In genomic region chr22:41300661-41301060, GRCh38 we compare ENCODE assay signal across 8 cellular contexts. TPM values are rescaled to one million over a fixed set of nuclear protein-coding genes. Genes with fewer than 3 reads are reported as not detected.
DNase-seq lines count a peak whose midpoint lies in the region; ATAC-seq and TF ChIP-seq lines count a peak whose summit lies in the region.

No MANE protein-coding gene starts in this region.

- H3K36me3 Mint-ChIP-seq in T-helper 17 cell (ENCODE audit: low read depth), result no peaks in the 10 kb centered on the region

- H3K27ac Mint-ChIP-seq in T-helper 17 cell, result peak overlapping the region; percentile 93

- DNase-seq in T-helper 17 cell (no peak), fibroblast of villous mesenchyme (ENCODE audit: low read depth) (no peak), skeletal muscle cell (ENCODE audit: low read depth) (no peak), GM10266 (ENCODE audit: extremely low spot score) (no peak)
- no peak for DNase-seq in activated CD8-positive, alpha-beta memory T cell treated with anti-CD3 and anti-CD28 coated beads, Interleukin-2, amount 50 U/mL, for 4 hours

- TF ChIP-seq CTCF in fibroblast of villous mesenchyme (IDR thresholded peaks at IDR 0.05; ENCODE audit: insufficient read depth, low read depth, low read length), result no peak
- TF ChIP-seq CTCF in GM10266 (IDR thresholded peaks at IDR 0.05; ENCODE audit: control insufficient read depth, insufficient read depth, low read depth, missing control alignments), result no peak

- peak overlapping the region; percentile 89 for H3K4me3 Mint-ChIP-seq in T-helper 17 cell

- no peaks in the 10 kb centered on the region for H3K9me3 ChIP-seq in T-helper 17 cell (ENCODE audit: control insufficient read depth, low read length, poor library complexity, severe bottlenecking)

- H3K27me3 Mint-ChIP-seq in T-helper 17 cell, result no peaks in the 10 kb centered on the region

- ATAC-seq in GM19467 (IDR thresholded peaks at IDR 0.05; ENCODE audit: unreplicated experiment) (peak; percentile 5), T-helper 17 cell (no peak), GM18873 (IDR thresholded peaks at IDR 0.05; ENCODE audit: low FRiP score, unreplicated experiment) (no peak), GM19023 (IDR thresholded peaks at IDR 0.05; ENCODE audit: unreplicated experiment) (no peak)

- peaks cover 23% of the 10 kb centered on the region for H3K4me1 Mint-ChIP-seq in T-helper 17 cell

- H3K4me3 ChIP-seq in fibroblast of villous mesenchyme (ENCODE audit: low read depth, low read length), result peak overlapping the region; percentile 93
- H3K4me3 ChIP-seq in skeletal muscle cell (ENCODE audit: low read depth, low read length), result peak overlapping the region; percentile 94

RNA-seq across cellular contexts. Expression of gene ZC3H7B, which starts 0.7 kb away (rescaled TPM):
- 10 to 100 TPM; 33.5 to 35.9 TPM for total RNA-seq in T-helper 17 cell
- total RNA-seq in fibroblast of villous mesenchyme, result 68.0 and 80.3 TPM in 2 replicates

RNA-seq across cellular contexts. Expression of gene RANGAP1, which starts 14.7 kb away (rescaled TPM):
- 100 to 1,000 TPM; 114 to 142 TPM for total RNA-seq in T-helper 17 cell
- 60.2 and 95.9 TPM in 2 replicates for total RNA-seq in fibroblast of villous mesenchyme

RNA-seq across cellular contexts. Expression of gene CHADL, which starts 59.9 kb away (rescaled TPM):
- 1 to 10 TPM; 1.6 to 3.5 TPM for total RNA-seq in T-helper 17 cell
- total RNA-seq in fibroblast of villous mesenchyme, result 0.43 and 0.64 TPM in 2 replicates
